In genomic region chr6:47093169-47093568, GRCh38 we compare ENCODE assay signal across 33 cellular contexts. TPM values are rescaled to one million over a fixed set of nuclear protein-coding genes. Genes with fewer than 3 reads are reported as not detected.
"Had no signal": no experiment of that assay in that cellular context is flagged by ENCODE, and none has a peak within 500 bp of the region (broad histone marks: within the 10 kb centered on the region; RNA-seq: fewer than 3 reads in every experiment).

No MANE protein-coding gene starts in this region.

- H3K4me1 ChIP-seq: tibial nerve had no signal

- DNase-seq: activated CD4-positive, alpha-beta T cell treated with anti-CD3 and anti-CD28 coated beads, Interleukin-2, amount 10 ng/mL, durations not matched to agents 7 days and 5 days; activated CD4-positive, CD25-positive, alpha-beta regulatory T cell treated with anti-CD3 and anti-CD28 coated beads, Interleukin-2, amount 50 U/mL, for 72 hours; activated CD8-positive, alpha-beta memory T cell treated with anti-CD3 and anti-CD28 coated beads, Interleukin-2, amount 10 ng/mL, durations not matched to agents 7 days and 5 days; activated CD8-positive, alpha-beta T cell treated with anti-CD3 and anti-CD28 coated beads for 36 hours; activated effector memory CD4-positive, alpha-beta T cell treated with anti-CD3 and anti-CD28 coated beads, Interleukin-2, amount 50 U/mL, for 16 hours; activated naive CD4-positive, alpha-beta T cell treated with anti-CD3 and anti-CD28 coated beads, Interleukin-2, amount 50 U/mL, for 16 hours; activated naive CD8-positive, alpha-beta T cell treated with anti-CD3 and anti-CD28 coated beads, Interleukin-2, amount 50 U/mL, for 24 hours; activated T-cell treated with anti-CD3 and anti-CD28 coated beads for 4 hours; anterior cingulate cortex; body of pancreas; effector CD4-positive, alpha-beta T cell; erythroblast; foreskin keratinocyte; hippocampal formation; naive B cell; posterior cingulate gyrus; retina; stimulated activated CD4-positive, alpha-beta T cell treated with anti-CD3 and anti-CD28 coated beads, Interleukin-12 subunit alpha, Interleukin-12 subunit beta, amount 100 ng/mL, for 4 hours; stimulated activated CD4-positive, alpha-beta T cell treated with anti-CD3 and anti-CD28 coated beads, Interleukin-1b, Interleukin-23, amount 100 ng/mL, for 48 hours; stomach; T-helper 1 cell; WERI-Rb-1 had no signal

- H3K9me3 ChIP-seq: body of pancreas, stomach, suprapubic skin, tibial nerve had no signal

- ATAC-seq: activated CD8-positive, alpha-beta memory T cell treated with anti-CD3 and anti-CD28 coated beads, Interleukin-2, amount 10 ng/mL, durations not matched to agents 7 days and 5 days; activated CD8-positive, alpha-beta T cell treated with anti-CD3 and anti-CD28 coated beads for 36 hours; activated naive CD8-positive, alpha-beta T cell treated with anti-CD3 and anti-CD28 coated beads, Interleukin-2, amount 50 U/mL, for 24 hours; body of pancreas; foreskin keratinocyte; stimulated activated effector memory CD8-positive, alpha-beta T cell treated with anti-CD3 and anti-CD28 coated beads, Interleukin-12 subunit alpha, Interleukin-12 subunit beta, amount 100 ng/mL, for 72 hours had no signal

- FAIRE-seq: endometrium, TTC549 had no signal

- H3K27me3 ChIP-seq: body of pancreas, foreskin keratinocyte, stomach, suprapubic skin, tibial nerve had no signal

- H3K4me3 ChIP-seq: body of pancreas, stomach, suprapubic skin, tibial nerve had no signal

- H3K27ac ChIP-seq: foreskin keratinocyte, stomach, suprapubic skin, tibial nerve, WERI-Rb-1 had no signal

- H3K36me3 ChIP-seq: stomach, suprapubic skin, tibial nerve, WERI-Rb-1 had no signal

RNA-seq across cellular contexts. Expression of gene ADGRF1, which starts 51.0 kb away (rescaled TPM):
- total RNA-seq: activated CD4-positive, alpha-beta T cell treated with anti-CD3 and anti-CD28 coated beads, Interleukin-2, amount 10 ng/mL, durations not matched to agents 7 days and 5 days; activated CD8-positive, alpha-beta memory T cell treated with anti-CD3 and anti-CD28 coated beads, Interleukin-2, amount 10 ng/mL, durations not matched to agents 7 days and 5 days; activated CD8-positive, alpha-beta T cell treated with anti-CD3 and anti-CD28 coated beads for 36 hours; cardiac septum; chondrocyte; fibroblast of lung; liver; omental fat pad; tibial nerve had no signal
- polyA plus RNA-seq: fibroblast of lung, neural cell had no signal
